In genomic region chr18:78717051-78717765, GRCh38 we compare ENCODE assay signal across 28 cellular contexts.
"Had no signal": no experiment of that assay in that cellular context is flagged by ENCODE, and none has a peak within 500 bp of the region (broad histone marks: within the 10 kb centered on the region; RNA-seq: fewer than 3 reads in every experiment).

No MANE protein-coding gene starts in this region.

- H3K4me3 Mint-ChIP-seq: activated B cell treated with CpG ODN at 0.5 μM for 24 hours; activated CD8-positive, alpha-beta T cell treated with anti-CD3 and anti-CD28 coated beads for 36 hours; activated naive CD4-positive, alpha-beta T cell treated with anti-CD3 and anti-CD28 coated beads, Interleukin-2, amount 10 ng/mL, durations not matched to agents 7 days and 5 days; activated naive CD8-positive, alpha-beta T cell treated with anti-CD3 and anti-CD28 coated beads, Interleukin-2, amount 10 ng/mL, durations not matched to agents 7 days and 5 days; activated T-cell treated with anti-CD3 and anti-CD28 coated beads, Interleukin-2, amount 50 U/mL, for 4 hours; activated T-helper 17 cell treated with anti-CD3 and anti-CD28 coated beads, Interleukin-2, amount 50 U/mL, for 72 hours; brain; T-helper 17 cell; T-helper 2 cell treated with Interferon-gamma antibody and Interleukin-4, amounts not matched to agents 5 μg/mL and 100 μg/mL, for 36 hours had no signal

- H3K9me3 Mint-ChIP-seq: activated B cell treated with CpG ODN at 0.5 μM for 24 hours; activated CD8-positive, alpha-beta T cell treated with anti-CD3 and anti-CD28 coated beads for 36 hours; activated naive CD8-positive, alpha-beta T cell treated with anti-CD3 and anti-CD28 coated beads, Interleukin-2, amount 10 ng/mL, durations not matched to agents 7 days and 5 days; activated T-helper 17 cell treated with anti-CD3 and anti-CD28 coated beads, Interleukin-2, amount 50 U/mL, for 72 hours; T-helper 2 cell treated with Interferon-gamma antibody and Interleukin-4, amounts not matched to agents 5 μg/mL and 100 μg/mL, for 36 hours had no signal

- H3K4me1 Mint-ChIP-seq: activated B cell treated with CpG ODN at 0.5 μM for 24 hours; activated naive CD4-positive, alpha-beta T cell treated with anti-CD3 and anti-CD28 coated beads, Interleukin-2, amount 10 ng/mL, durations not matched to agents 7 days and 5 days; activated naive CD8-positive, alpha-beta T cell treated with anti-CD3 and anti-CD28 coated beads, Interleukin-2, amount 10 ng/mL, durations not matched to agents 7 days and 5 days; activated T-helper 17 cell treated with anti-CD3 and anti-CD28 coated beads, Interleukin-2, amount 50 U/mL, for 72 hours; T-helper 17 cell had no signal

- H3K4me1 ChIP-seq: ascending aorta, breast epithelium, colonic mucosa, gastrocnemius medialis had no signal

- H3K36me3 ChIP-seq: ascending aorta, breast epithelium, colonic mucosa, gastrocnemius medialis, WERI-Rb-1 had no signal

- H3K27me3 ChIP-seq: ascending aorta, colonic mucosa had no signal

- H3K4me3 ChIP-seq: ascending aorta, breast epithelium, colonic mucosa, gastrocnemius medialis had no signal

- H3K36me3 Mint-ChIP-seq: activated naive CD4-positive, alpha-beta T cell treated with anti-CD3 and anti-CD28 coated beads, Interleukin-2, amount 10 ng/mL, durations not matched to agents 7 days and 5 days; activated naive CD4-positive, alpha-beta T cell treated with anti-CD3 and anti-CD28 coated beads, Interleukin-2, amount 50 U/mL, for 72 hours; activated naive CD8-positive, alpha-beta T cell treated with anti-CD3 and anti-CD28 coated beads, Interleukin-2, amount 10 ng/mL, durations not matched to agents 7 days and 5 days; brain had no signal

- H3K9me3 ChIP-seq: ascending aorta, breast epithelium, colonic mucosa, gastrocnemius medialis had no signal

- H3K27ac ChIP-seq: ascending aorta, breast epithelium, colonic mucosa, epithelial cell of prostate, gastrocnemius medialis, WERI-Rb-1 had no signal

- DNase-seq: activated B cell treated with CpG ODN at 0.5 μM for 24 hours; activated CD4-positive, alpha-beta T cell treated with anti-CD3 and anti-CD28 coated beads for 48 hours; activated CD4-positive, alpha-beta T cell treated with anti-CD3 and anti-CD28 coated beads, Interleukin-2, amount 50 U/mL, for 1 hour; activated CD4-positive, alpha-beta T cell treated with anti-CD3 and anti-CD28 coated beads, Interleukin-2, amount 50 U/mL, for 48 hours; activated CD8-positive, alpha-beta memory T cell treated with anti-CD3 and anti-CD28 coated beads for 24 hours; activated CD8-positive, alpha-beta T cell treated with anti-CD3 and anti-CD28 coated beads for 36 hours; activated gamma-delta T cell; activated naive CD4-positive, alpha-beta T cell; activated naive CD4-positive, alpha-beta T cell treated with anti-CD3 and anti-CD28 coated beads, Interleukin-2, amount 10 ng/mL, durations not matched to agents 7 days and 5 days; activated naive CD8-positive, alpha-beta T cell treated with anti-CD3 and anti-CD28 coated beads, Interleukin-2, amount 10 ng/mL, durations not matched to agents 7 days and 5 days; activated T-cell treated with anti-CD3 and anti-CD28 coated beads, Interleukin-2, amount 50 U/mL, for 4 hours; caudate nucleus; colonic mucosa; effector CD8-positive, alpha-beta T cell; foreskin fibroblast; gastrocnemius medialis; glutamatergic neuron; T-helper 1 cell; T-helper 17 cell; T1000; WERI-Rb-1 had no signal

- H3K27ac Mint-ChIP-seq: activated B cell treated with CpG ODN at 0.5 μM for 24 hours; activated CD8-positive, alpha-beta T cell treated with anti-CD3 and anti-CD28 coated beads for 36 hours; activated naive CD4-positive, alpha-beta T cell treated with anti-CD3 and anti-CD28 coated beads, Interleukin-2, amount 10 ng/mL, durations not matched to agents 7 days and 5 days; activated naive CD4-positive, alpha-beta T cell treated with anti-CD3 and anti-CD28 coated beads, Interleukin-2, amount 50 U/mL, for 72 hours; activated naive CD8-positive, alpha-beta T cell treated with anti-CD3 and anti-CD28 coated beads, Interleukin-2, amount 10 ng/mL, durations not matched to agents 7 days and 5 days; activated T-helper 17 cell treated with anti-CD3 and anti-CD28 coated beads, Interleukin-2, amount 50 U/mL, for 72 hours; brain; T-helper 17 cell; T-helper 2 cell treated with Interferon-gamma antibody and Interleukin-4, amounts not matched to agents 5 μg/mL and 100 μg/mL, for 36 hours had no signal
